ENCODE assay signal across 1 cellular context in genomic region chr15:74614744-74615312, GRCh38.
TF ChIP-seq lines count a peak whose summit lies in the region.

No MANE protein-coding gene starts in this region.

TF ChIP-seq in HEK293, 187 proteins besides CTCF, POLR2A, EP300 and RAD21 (continued from another document and continues in another):
- TF ChIP-seq ZNF274 (IDR thresholded peaks at IDR 0.05; ENCODE audit: low read length) (no peak), ZNF274 (tag by site-specific recombination; IDR thresholded peaks at IDR 0.05; ENCODE audit: borderline replicate concordance) (no peak), ZNF701 (tag by site-specific recombination; IDR thresholded peaks at IDR 0.05) (no peak), ZNF133 (tag by site-specific recombination; IDR thresholded peaks at IDR 0.05) (no peak), ZNF423 (tag by site-specific recombination; IDR thresholded peaks at IDR 0.05) (peak; percentile 12), ZNF175 (tag by site-specific recombination; IDR thresholded peaks at IDR 0.05) (no peak), ZNF580 (tag by site-specific recombination; IDR thresholded peaks at IDR 0.05) (peak; percentile 93), ZNF600 (tag by site-specific recombination; IDR thresholded peaks at IDR 0.05) (peak; percentile 20; the same call in 1 of the 2 replicates), ZNF654 (tag by site-specific recombination; IDR thresholded peaks at IDR 0.05; ENCODE audit: low read depth) (no peak), ZNF114 (tag by site-specific recombination; IDR thresholded peaks at IDR 0.05) (no peak), ZFP41 (tag by site-specific recombination; IDR thresholded peaks at IDR 0.05; ENCODE audit: borderline replicate concordance) (no peak), ZNF121 (tag by site-specific recombination; IDR thresholded peaks at IDR 0.05) (peak; percentile 88), PRDM10 (tag by site-specific recombination; IDR thresholded peaks at IDR 0.05) (no peak), ZNF266 (tag by site-specific recombination; IDR thresholded peaks at IDR 0.05; ENCODE audit: low read depth) (no peak), ZNF837 (tag by site-specific recombination; IDR thresholded peaks at IDR 0.05) (no peak), GLIS1 (tag by site-specific recombination; IDR thresholded peaks at IDR 0.05) (peak; percentile 77), ZNF571 (tag by site-specific recombination; IDR thresholded peaks at IDR 0.05) (no peak), HOXC10 (CRISPR knock-in tag; IDR thresholded peaks at IDR 0.05) (no peak), TCF7L2 (IDR thresholded peaks at IDR 0.05; ENCODE audit: borderline replicate concordance, low read depth, low read length) (no peak), KLF9 (tag by site-specific recombination; IDR thresholded peaks at IDR 0.05; ENCODE audit: low read depth) (peak; percentile 93), ZNF341 (tag by site-specific recombination; IDR thresholded peaks at IDR 0.05; ENCODE audit: low read depth) (peak; percentile 81), ZNF76 (tag by site-specific recombination; IDR thresholded peaks at IDR 0.05; ENCODE audit: borderline replicate concordance, low read depth) (peak; percentile 17; the same call in 1 of the 2 replicates), ZNF664 (tag by site-specific recombination; IDR thresholded peaks at IDR 0.05) (no peak), KLF8 (tag by site-specific recombination; IDR thresholded peaks at IDR 0.05) (peak; percentile 82; the same call in 1 of the 2 replicates), PATZ1 (tag by site-specific recombination; IDR thresholded peaks at IDR 0.05) (peak; percentile 90), BCL11A (tag by site-specific recombination; IDR thresholded peaks at IDR 0.05; ENCODE audit: low read depth) (0 out of 2 replicates have a peak, but pooled peaks have one; percentile 61), ZFP69B (tag by site-specific recombination; IDR thresholded peaks at IDR 0.05) (no peak), WT1 (tag by site-specific recombination; IDR thresholded peaks at IDR 0.05) (peak; percentile 49), MEIS1 (CRISPR knock-in tag; IDR thresholded peaks at IDR 0.05; ENCODE audit: borderline replicate concordance) (no peak), ZNF621 (tag by site-specific recombination; IDR thresholded peaks at IDR 0.05) (no peak), ZNF280C (tag by site-specific recombination; IDR thresholded peaks at IDR 0.05) (no peak), ZSCAN30 (tag by site-specific recombination; IDR thresholded peaks at IDR 0.05) (peak; percentile 82; the same call in 1 of the 2 replicates), ZNF626 (tag by site-specific recombination; IDR thresholded peaks at IDR 0.05) (no peak), ZNF510 (tag by site-specific recombination; IDR thresholded peaks at IDR 0.05; ENCODE audit: insufficient replicate concordance) (no peak), ZNF830 (tag by site-specific recombination; IDR thresholded peaks at IDR 0.05; ENCODE audit: low read depth) (no peak), ZNF37A (tag by site-specific recombination; IDR thresholded peaks at IDR 0.05) (no peak), ZNF610 (tag by site-specific recombination; IDR thresholded peaks at IDR 0.05; ENCODE audit: borderline replicate concordance) (no peak; the same call in none of the 2 replicates), ZNF501 (tag by site-specific recombination; IDR thresholded peaks at IDR 0.05) (peak; percentile 93), ZNF785 (tag by site-specific recombination; IDR thresholded peaks at IDR 0.05) (peak; percentile 83; the same call in 1 of the 2 replicates), TRIM28 (IDR thresholded peaks at IDR 0.05; ENCODE audit: borderline replicate concordance, low read length) (no peak; the same call in 1 of the 2 replicates), ZXDB (tag by site-specific recombination; IDR thresholded peaks at IDR 0.05) (peak; percentile 94), MYNN (tag by site-specific recombination; IDR thresholded peaks at IDR 0.05; ENCODE audit: borderline replicate concordance) (no peak), SP7 (tag by site-specific recombination; IDR thresholded peaks at IDR 0.05) (peak; percentile 89), ZBTB21 (tag by site-specific recombination; IDR thresholded peaks at IDR 0.05) (peak; percentile 57; the same call in 1 of the 2 replicates), ZNF623 (tag by site-specific recombination; IDR thresholded peaks at IDR 0.05) (peak; percentile 36), ZSCAN16 (tag by site-specific recombination; IDR thresholded peaks at IDR 0.05) (no peak; the same call in 1 of the 2 replicates), ZNF513 (tag by site-specific recombination; IDR thresholded peaks at IDR 0.05) (no peak; the same call in 1 of the 2 replicates), ZNF692 (tag by site-specific recombination; IDR thresholded peaks at IDR 0.05) (peak; percentile 51; the same call in 1 of the 2 replicates), ZBTB44 (tag by site-specific recombination; IDR thresholded peaks at IDR 0.05) (no peak; the same call in 1 of the 2 replicates), ZNF776 (tag by site-specific recombination; IDR thresholded peaks at IDR 0.05; ENCODE audit: borderline replicate concordance) (no peak), ZNF155 (tag by site-specific recombination; IDR thresholded peaks at IDR 0.05) (no peak), KLF16 (tag by site-specific recombination; IDR thresholded peaks at IDR 0.05) (peak; percentile 84), BCL6B (tag by site-specific recombination; IDR thresholded peaks at IDR 0.05) (no peak)
